ENCODE assay signal across 19 cellular contexts in genomic region chr3:127788436-127788835, GRCh38. TPM values are rescaled to one million over a fixed set of nuclear protein-coding genes. Genes with fewer than 3 reads are reported as not detected.
A peak's percentile ranks its signal among the peaks of the same experiment; 100 is the strongest.
DNase-seq lines count a peak whose midpoint lies in the region; ATAC-seq and TF ChIP-seq lines count a peak whose summit lies in the region.
"Had no signal": no experiment of that assay in that cellular context is flagged by ENCODE, and none has a peak within 500 bp of the region (broad histone marks: within the 10 kb centered on the region; RNA-seq: fewer than 3 reads in every experiment).

No MANE protein-coding gene starts in this region.

- no peak for TF ChIP-seq POLR2A in transverse colon (IDR thresholded peaks at IDR 0.05)

- H3K27ac ChIP-seq in foreskin keratinocyte: peak overlapping the region; percentile 28
- peak overlapping the region; percentile 85 to 91 (median 86) for H3K27ac ChIP-seq in transverse colon
- H3K27ac ChIP-seq: 22Rv1, parathyroid adenoma had no signal

- 81 to 90% methylated on average over 7 to 8 of the region's 8 CpGs for WGBS in transverse colon (ENCODE audit: low coverage in 1 of 2), 2 donors

- no peaks in the 10 kb centered on the region for H3K36me3 ChIP-seq in transverse colon
- H3K36me3 ChIP-seq: BE2C had no signal

- intact Hi-C loops in posterior vena cava (cut with DNase I): loop anchor here in 1 of 2 donors (5.0 kb wide), 1 partner anchor 41 kb away; no protein-coding TSS in a partner anchor
- intact Hi-C loops in transverse colon (cut with DNase I; ENCODE audit: low total_unique reads): no loop called here

- TF ChIP-seq CTCF in foreskin keratinocyte (conservative IDR thresholded peaks at IDR 0.05) (no peak), transverse colon (IDR thresholded peaks at IDR 0.05) (no peak)

- H3K27me3 ChIP-seq in foreskin keratinocyte (no peaks in the 10 kb centered on the region), transverse colon (no peaks in the 10 kb centered on the region)
- H3K27me3 ChIP-seq: BE2C had no signal

- ATAC-seq in foreskin keratinocyte: no peak
- ATAC-seq in HG02588 (IDR thresholded peaks at IDR 0.05; ENCODE audit: unreplicated experiment): no peak
- ATAC-seq: left lobe of liver, Panc1 had no signal

- no peak overlapping the region for H3K4me3 ChIP-seq in transverse colon

- in situ Hi-C loops in transverse colon (cut with MboI; ENCODE audit: low pct_ligation_motif_present in 1 of 4, low pct_unique_long_range_greater_than_20kb in 1 of 4, low sequenced_read_pairs in 3 of 4): no loop called here

- peak; percentile 28 for DNase-seq in activated effector memory CD4-positive, alpha-beta T cell treated with anti-CD3 and anti-CD28 coated beads, Interleukin-2, amount 50 U/mL, for 16 hours
- DNase-seq in activated effector memory CD4-positive, alpha-beta T cell treated with Interleukin-2 at 50 U/mL for 16 hours: no peak
- DNase-seq in foreskin keratinocyte (no peak), posterior vena cava (ENCODE audit: low spot score) (peak; percentile 40), transverse colon (no peak), NAMALWA (ENCODE audit: low spot score) (no peak), cortex of kidney (lab: John Stamatoyannopoulos, UW) (no peak)
- DNase-seq: activated T-cell treated with anti-CD3 and anti-CD28 coated beads, Interleukin-2, amount 50 U/mL, for 48 hours; BE2C; Caco-2; HCEC 1CT; NCI-H1694 treated with DMSO at 0.1 percent for 48 hours; SK-N-SH; T-helper 9 cell had no signal

- no peak for TF ChIP-seq EP300 in transverse colon (IDR thresholded peaks at IDR 0.05; ENCODE audit: low read depth)

- H3K9me3 ChIP-seq in transverse colon: no peaks in the 10 kb centered on the region
- H3K9me3 ChIP-seq: BE2C, Caco-2, SK-N-SH had no signal

- H3K4me1 ChIP-seq in foreskin keratinocyte (peaks cover 35% of the 10 kb centered on the region), transverse colon (peaks cover 44 to 92% (median 65%) of the 10 kb centered on the region in 4 donors)
- H3K4me1 ChIP-seq: parathyroid adenoma had no signal

RNA-seq across cellular contexts. Expression of gene MGLL, which starts 33.9 kb away (rescaled TPM):
- total RNA-seq in foreskin keratinocyte (48.7 and 54.9 TPM in 2 replicates), posterior vena cava (100 to 1,000 TPM; 107 to 216 TPM), transverse colon (100 to 1,000 TPM; 150 to 329 (median 294) TPM)
- polyA plus RNA-seq in foreskin keratinocyte: 37.9 and 39.9 TPM in 2 replicates

Comparison
In these comparisons a context has a peak if more than half of its experiments do, and no peak if none do; other contexts are left out.
1. DNase-seq: peak in activated effector memory CD4-positive, alpha-beta T cell treated with anti-CD3 and anti-CD28 coated beads, Interleukin-2, amount 50 U/mL, for 16 hours (single experiment) and posterior vena cava (single experiment); none in activated effector memory CD4-positive, alpha-beta T cell treated with Interleukin-2 at 50 U/mL for 16 hours (single experiment), foreskin keratinocyte (0 of 2), transverse colon (single experiment), NAMALWA (single experiment) and cortex of kidney (single experiment).